ENCODE assay signal across 8 cellular contexts in the genomic region with DNA sequence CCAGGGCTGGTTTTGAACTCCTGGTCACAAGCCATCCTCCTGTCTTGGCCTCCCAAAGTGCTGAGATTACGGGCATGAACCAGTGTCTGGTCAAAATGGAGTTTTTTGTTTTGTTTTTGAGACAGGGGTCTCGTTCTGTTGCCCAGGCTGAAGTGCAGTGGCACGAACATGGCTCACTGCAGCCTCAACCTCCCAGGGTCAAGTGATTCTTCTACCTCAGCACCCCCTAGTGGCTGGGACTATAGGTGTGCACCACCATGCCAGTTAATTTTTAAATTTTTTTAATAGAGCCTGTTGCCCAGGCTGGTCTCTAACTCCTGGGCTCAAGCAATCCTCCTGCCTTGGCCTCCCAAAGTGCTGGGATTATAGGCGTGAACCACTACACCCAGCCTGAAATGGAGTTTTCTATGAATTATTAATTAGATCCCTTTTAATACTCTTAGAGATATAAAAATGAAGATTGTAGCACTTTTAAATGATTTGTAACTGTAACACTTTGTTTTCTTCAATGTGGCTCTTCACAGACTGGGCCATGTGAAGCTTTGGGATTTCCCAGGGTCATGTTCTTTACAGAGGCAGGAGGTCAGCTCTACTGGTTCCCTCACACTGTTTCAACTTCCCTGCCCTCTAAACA. TPM values are rescaled to one million over a fixed set of nuclear protein-coding genes. Genes with fewer than 3 reads are reported as not detected.
A peak's percentile ranks its signal among the peaks of the same experiment; 100 is the strongest.
DNase-seq lines count a peak whose midpoint lies in the region; ATAC-seq, FAIRE-seq and TF ChIP-seq lines count a peak whose summit lies in the region.

No MANE protein-coding gene starts in this region.

- 40 to 48% methylated on average over 4 of the region's 4 CpGs for WGBS in aorta, 2 donors

- H3K9me3 ChIP-seq in aorta (ENCODE audit: control insufficient read depth, low read length), result no peaks in the 10 kb centered on the region

- peaks cover 10% of the 10 kb centered on the region for H3K4me1 Mint-ChIP-seq in activated CD4-positive, alpha-beta memory T cell treated with anti-CD3 and anti-CD28 coated beads for 36 hours (ENCODE audit: low read depth)
- no peaks in the 10 kb centered on the region for H3K4me1 Mint-ChIP-seq in T-helper 2 cell treated with Interferon-gamma antibody and Interleukin-4, amounts not matched to agents 5 μg/mL and 100 μg/mL, for 36 hours (ENCODE audit: low read depth)

- POLR2A ChIA-PET in AG04449 (lab: Yijun Ruan, JAX), result interaction anchor here (0.9 to 6.0 kb wide), 16 partner anchors 13 to 61 kb away, joined by 3 to 94 read pairs (median 12); a partner anchor contains a TSS
- POLR2A ChIA-PET in activated CD4-positive, alpha-beta memory T cell treated with anti-CD3 and anti-CD28 coated beads for 36 hours (lab: Charles Lee), result no interaction called here

- DNase-seq in AG04449 (ENCODE audit: low read depth, low spot score) (no peak), GM19239 (ENCODE audit: insufficient read length, low spot score) (no peak), iris pigment epithelial cell (ENCODE audit: low read depth) (peak; percentile 55), aorta (peak in 1 of 2 donors; percentile 61), DMS79 (lab: John Stamatoyannopoulos, UW) (no peak)
- peak; percentile 36 for DNase-seq in activated CD4-positive, alpha-beta memory T cell treated with anti-CD3 and anti-CD28 coated beads for 36 hours
- DNase-seq in T-helper 2 cell treated with Interferon-gamma antibody and Interleukin-4, amounts not matched to agents 5 μg/mL and 100 μg/mL, for 36 hours (ENCODE audit: low spot score), result no peak

- no peak overlapping the region for H3K27ac Mint-ChIP-seq in activated CD4-positive, alpha-beta memory T cell treated with anti-CD3 and anti-CD28 coated beads for 36 hours
- no peak overlapping the region for H3K27ac Mint-ChIP-seq in T-helper 2 cell treated with Interferon-gamma antibody and Interleukin-4, amounts not matched to agents 5 μg/mL and 100 μg/mL, for 36 hours

- FAIRE-seq in GM19239 (lab: Jason Lieb, UNC), result peak; percentile 92

- H3K9me3 Mint-ChIP-seq in activated CD4-positive, alpha-beta memory T cell treated with anti-CD3 and anti-CD28 coated beads for 36 hours, result no peaks in the 10 kb centered on the region
- no peaks in the 10 kb centered on the region for H3K9me3 Mint-ChIP-seq in T-helper 2 cell treated with Interferon-gamma antibody and Interleukin-4, amounts not matched to agents 5 μg/mL and 100 μg/mL, for 36 hours

- intact Hi-C loops in activated CD4-positive, alpha-beta memory T cell treated with anti-CD3 and anti-CD28 coated beads for 36 hours (cut with micrococcal nuclease), result loop anchor here (1.0 kb wide), 1 partner anchor 60 kb away; no protein-coding TSS in a partner anchor
- intact Hi-C loops in aorta (cut with DNase I), result no loop called here

- peaks cover 3 to 4% of the 10 kb centered on the region in 2 donors for H3K4me1 ChIP-seq in aorta (ENCODE audit: control insufficient read depth in 1 of 2, insufficient read depth in 2 of 2, low read length in 2 of 2)

- CTCF ChIA-PET in AG04449 (lab: Yijun Ruan, JAX), result interaction anchor here (0.7 to 9.9 kb wide), 18 partner anchors 12 to 66 kb away, joined by 3 to 153 read pairs (median 10); no protein-coding TSS in a partner anchor
- CTCF ChIA-PET in activated CD4-positive, alpha-beta memory T cell treated with anti-CD3 and anti-CD28 coated beads for 36 hours (lab: Charles Lee), result interaction anchor here (0.7 to 3.2 kb wide), 11 partner anchors 10 to 272 kb away, joined by 3 to 24 read pairs (median 5); a partner anchor contains a TSS

- no peaks in the 10 kb centered on the region for H3K27me3 ChIP-seq in aorta (ENCODE audit: control insufficient read depth in 1 of 2, insufficient read depth in 2 of 2, low read length in 1 of 2)

- H3K4me3 ChIP-seq in AG04449 (ENCODE audit: low read depth, low read length) (no peak overlapping the region), aorta (ENCODE audit: low read length in 2 of 2) (no peak overlapping the region)

- ATAC-seq in aorta (ENCODE audit: low FRiP score), result peak; percentile 77
- ATAC-seq in GM21619 (IDR thresholded peaks at IDR 0.05; ENCODE audit: unreplicated experiment), result no peak

- no peak overlapping the region for H3K4me3 Mint-ChIP-seq in activated CD4-positive, alpha-beta memory T cell treated with anti-CD3 and anti-CD28 coated beads for 36 hours
- no peak overlapping the region for H3K4me3 Mint-ChIP-seq in T-helper 2 cell treated with Interferon-gamma antibody and Interleukin-4, amounts not matched to agents 5 μg/mL and 100 μg/mL, for 36 hours

- peak; percentile 45 for TF ChIP-seq CTCF in AG04449 (IDR thresholded peaks at IDR 0.05; ENCODE audit: insufficient read depth, low read length, missing control alignments)

- H3K27me3 Mint-ChIP-seq in activated CD4-positive, alpha-beta memory T cell treated with anti-CD3 and anti-CD28 coated beads for 36 hours, result no peaks in the 10 kb centered on the region
- H3K27me3 Mint-ChIP-seq in T-helper 2 cell treated with Interferon-gamma antibody and Interleukin-4, amounts not matched to agents 5 μg/mL and 100 μg/mL, for 36 hours (ENCODE audit: low read depth), result no peaks in the 10 kb centered on the region

- H3K27ac ChIP-seq in aorta (ENCODE audit: low read depth in 1 of 2, low read length in 2 of 2), result peak overlapping the region; percentile 51 to 95

- no peaks in the 10 kb centered on the region for H3K36me3 Mint-ChIP-seq in activated CD4-positive, alpha-beta memory T cell treated with anti-CD3 and anti-CD28 coated beads for 36 hours
- H3K36me3 Mint-ChIP-seq in T-helper 2 cell treated with Interferon-gamma antibody and Interleukin-4, amounts not matched to agents 5 μg/mL and 100 μg/mL, for 36 hours (ENCODE audit: low read depth), result no peaks in the 10 kb centered on the region

- no peaks in the 10 kb centered on the region for H3K36me3 ChIP-seq in aorta (ENCODE audit: control insufficient read depth in 1 of 2, insufficient read depth in 2 of 2, low read length in 1 of 2)

RNA-seq across cellular contexts. Expression of a gene that starts 32.6 kb away (rescaled TPM):
- not detected for total RNA-seq in activated CD4-positive, alpha-beta memory T cell treated with anti-CD3 and anti-CD28 coated beads for 36 hours
- total RNA-seq in aorta, result 1,000 to 10,000 TPM; 2,087 to 2,608 TPM
- 1,000 to 10,000 TPM; 1,151 to 1,861 TPM for polyA plus RNA-seq in aorta

RNA-seq across cellular contexts. Expression of a gene that starts 39.1 kb away (rescaled TPM):
- 10 to 100 TPM; 83.1 to 89.9 TPM for total RNA-seq in activated CD4-positive, alpha-beta memory T cell treated with anti-CD3 and anti-CD28 coated beads for 36 hours
- 10 to 100 TPM; 61.7 to 64.7 TPM for total RNA-seq in aorta
- polyA plus RNA-seq in aorta, result 100 to 1,000 TPM; 168 to 210 TPM

RNA-seq across cellular contexts. Expression of a gene that starts 52.4 kb away (rescaled TPM):
- total RNA-seq in activated CD4-positive, alpha-beta memory T cell treated with anti-CD3 and anti-CD28 coated beads for 36 hours, result 100 to 1,000 TPM; 237 TPM
- 100 to 1,000 TPM; 120 to 140 TPM for total RNA-seq in aorta
- 10 to 100 TPM; 18.7 to 19.0 TPM for polyA plus RNA-seq in aorta

Comparison
In these comparisons a context has a peak if more than half of its experiments do, and no peak if none do; other contexts are left out.
1. DNase-seq: peak in activated CD4-positive, alpha-beta memory T cell treated with anti-CD3 and anti-CD28 coated beads for 36 hours (single experiment) and iris pigment epithelial cell (single experiment); none in AG04449 (single experiment), GM19239 (single experiment), T-helper 2 cell treated with Interferon-gamma antibody and Interleukin-4, amounts not matched to agents 5 μg/mL and 100 μg/mL, for 36 hours (single experiment) and DMS79 (single experiment).
2. RNA of a gene that starts 32.6 kb away (total RNA-seq): 2,087 to 2,608 TPM in aorta; not detected in activated CD4-positive, alpha-beta memory T cell treated with anti-CD3 and anti-CD28 coated beads for 36 hours; every median in the first group is over 1,000 times any median in the second.